In genomic region chr10:132565516-132566209, GRCh38 we compare ENCODE assay signal across 16 cellular contexts. TPM values are rescaled to one million over a fixed set of nuclear protein-coding genes. Genes with fewer than 3 reads are reported as not detected.
A peak's percentile ranks its signal among the peaks of the same experiment; 100 is the strongest.
DNase-seq lines count a peak whose midpoint lies in the region; ATAC-seq and TF ChIP-seq lines count a peak whose summit lies in the region.
"Had no signal": no experiment of that assay in that cellular context is flagged by ENCODE, and none has a peak within 500 bp of the region (broad histone marks: within the 10 kb centered on the region; RNA-seq: fewer than 3 reads in every experiment).

No MANE protein-coding gene starts in this region.

- TF ChIP-seq CTCF in IMR-90 (conservative IDR thresholded peaks at IDR 0.05; ENCODE audit: low read depth, low read length) (no peak), chondrocyte (IDR thresholded peaks at IDR 0.05) (no peak), neural progenitor cell (IDR thresholded peaks at IDR 0.05) (no peak)

- BruUV-seq in IMR-90 (replicated peaks; lab: Mats Ljungman, UMichigan), result no TSS peak

- dilution Hi-C loops in IMR-90 (cut with HindIII; ENCODE audit: low sequenced_read_pairs, unreplicated experiment), result no loop called here

- TF ChIP-seq POLR2A in IMR-90 (IDR thresholded peaks at IDR 0.05; ENCODE audit: low read depth, low read length), result no peak

- no peak overlapping the region for H3K27ac Mint-ChIP-seq in chondrocyte (ENCODE audit: unreplicated experiment)
- peak overlapping the region in 2 of 9 donors; percentile 0 to 62 for H3K27ac Mint-ChIP-seq in naive thymus-derived CD4-positive, alpha-beta T cell
- no peak overlapping the region for H3K27ac Mint-ChIP-seq in neural progenitor cell
- H3K27ac Mint-ChIP-seq: CD4-positive, alpha-beta T cell had no signal

- H3K36me3 ChIP-seq in IMR-90 (ENCODE audit: control insufficient read depth, insufficient read depth, low read length), result no peaks in the 10 kb centered on the region
- H3K36me3 ChIP-seq in naive thymus-derived CD4-positive, alpha-beta T cell (ENCODE audit: control insufficient read depth in 2 of 3, insufficient read depth in 3 of 3, low read length in 3 of 3), result no peaks in the 10 kb centered on the region
- H3K36me3 ChIP-seq in neural progenitor cell, result no peaks in the 10 kb centered on the region
- H3K36me3 ChIP-seq: HAP-1 had no signal

- H2BK5ac ChIP-seq in IMR-90 (ENCODE audit: low read depth, low read length, poor library complexity, severe bottlenecking), result peak overlapping the region; percentile 46

- H2BK20ac ChIP-seq in IMR-90 (ENCODE audit: low read depth, low read length), result no peak overlapping the region

- H3K36me3 Mint-ChIP-seq in chondrocyte (ENCODE audit: low read depth), result no peaks in the 10 kb centered on the region
- peaks cover 0 to 5% (median 0%) of the 10 kb centered on the region in 5 donors for H3K36me3 Mint-ChIP-seq in naive thymus-derived CD4-positive, alpha-beta T cell
- H3K36me3 Mint-ChIP-seq in neural progenitor cell, result peaks cover 6% of the 10 kb centered on the region

- no peaks in the 10 kb centered on the region for H3F3A ChIP-seq in neural progenitor cell (ENCODE audit: low read depth)

- H2AFZ ChIP-seq in IMR-90 (replicated peaks; ENCODE audit: low read length, poor library complexity) (peak overlapping the region; percentile 33), neural progenitor cell (replicated peaks) (no peak overlapping the region)

- no peak overlapping the region for H3K9ac ChIP-seq in IMR-90 (ENCODE audit: low read depth, low read length)
- H3K9ac ChIP-seq in neural progenitor cell, result no peak overlapping the region

- POLR2A ChIA-PET in IMR-90 (lab: Charles Lee; ENCODE audit: unreplicated experiment), result no interaction called here
- POLR2A ChIA-PET in naive thymus-derived CD4-positive, alpha-beta T cell (lab: Charles Lee), result no interaction called here

- H3K27me3 ChIP-seq in IMR-90 (ENCODE audit: control insufficient read depth, insufficient read depth, low read length) (no peaks in the 10 kb centered on the region), neural progenitor cell (no peaks in the 10 kb centered on the region)
- H3K27me3 ChIP-seq in naive thymus-derived CD4-positive, alpha-beta T cell (ENCODE audit: control insufficient read depth in 2 of 2, insufficient read depth in 2 of 2, low read length in 2 of 2), result no peaks in the 10 kb centered on the region

- H4K5ac ChIP-seq in IMR-90 (ENCODE audit: low read depth, low read length), result no peak overlapping the region

- no peak overlapping the region for H4K8ac ChIP-seq in IMR-90 (ENCODE audit: low read depth in 2 of 2, low read length in 2 of 2)

- peak; percentile 32 for DNase-seq in Daoy (ENCODE audit: low read depth)
- no peak for DNase-seq in IMR-90
- DNase-seq in chondrocyte (ENCODE audit: low spot score), result peak; percentile 43
- DNase-seq in naive thymus-derived CD4-positive, alpha-beta T cell, result no peak
- no peak for DNase-seq in activated T-cell treated with anti-CD3 and anti-CD28 coated beads for 4 hours
- DNase-seq in neural progenitor cell (ENCODE audit: low spot score), result no peak
- DNase-seq in inferior parietal cortex (ENCODE audit: extremely low spot score), result no peak
- DNase-seq: AML-193; CD4-positive, alpha-beta T cell; DMS79 treated with DMSO at 0.1 percent for 48 hours; GF-D8; NCI-H1105; NCI-H1694 treated with DMSO at 0.1 percent for 48 hours; NCI-H446; SHP77 treated with DMSO at 0.1 percent for 48 hours had no signal

- peaks cover 5% of the 10 kb centered on the region for H3K4me1 Mint-ChIP-seq in chondrocyte (ENCODE audit: low read depth)
- peaks cover 11 to 55% (median 38%) of the 10 kb centered on the region in 7 donors for H3K4me1 Mint-ChIP-seq in naive thymus-derived CD4-positive, alpha-beta T cell
- peaks cover 13% of the 10 kb centered on the region for H3K4me1 Mint-ChIP-seq in neural progenitor cell

- peaks cover 21 to 54% of the 10 kb centered on the region in 2 experiments for H3K79me1 ChIP-seq in IMR-90 (ENCODE audit: low read depth in 1 of 2, low read length in 2 of 2)

- H2AK5ac ChIP-seq in IMR-90 (ENCODE audit: low read depth, low read length), result no peak overlapping the region

- no peak overlapping the region for H3K4me3 Mint-ChIP-seq in chondrocyte (ENCODE audit: unreplicated experiment)
- H3K4me3 Mint-ChIP-seq in naive thymus-derived CD4-positive, alpha-beta T cell, result peak overlapping the region in 1 of 10 donors; percentile 2
- H3K4me3 Mint-ChIP-seq in neural progenitor cell, result no peak overlapping the region
- H3K4me3 Mint-ChIP-seq: CD4-positive, alpha-beta T cell had no signal

- peaks cover 11% of the 10 kb centered on the region; the same call in 1 of the 2 replicates for H3K9me1 ChIP-seq in IMR-90 (ENCODE audit: insufficient read depth, low read length)

- H3K27me3 Mint-ChIP-seq in chondrocyte (ENCODE audit: low read depth), result no peaks in the 10 kb centered on the region
- no peaks in the 10 kb centered on the region for H3K27me3 Mint-ChIP-seq in naive thymus-derived CD4-positive, alpha-beta T cell
- H3K27me3 Mint-ChIP-seq in neural progenitor cell (ENCODE audit: insufficient read depth, low read depth), result no peaks in the 10 kb centered on the region
- H3K27me3 Mint-ChIP-seq: CD4-positive, alpha-beta T cell had no signal

- H3K4me3 ChIP-seq in IMR-90 (ENCODE audit: insufficient read depth, low read depth, low read length), result no peak overlapping the region
- no peak overlapping the region for H3K4me3 ChIP-seq in naive thymus-derived CD4-positive, alpha-beta T cell (ENCODE audit: low read length)
- no peak overlapping the region for H3K4me3 ChIP-seq in neural progenitor cell
- H3K4me3 ChIP-seq: HAP-1 had no signal

- no peak overlapping the region for H3K23ac ChIP-seq in IMR-90 (ENCODE audit: low read depth, low read length)

- ATAC-seq in IMR-90 (ENCODE audit: low read depth), result no peak
- ATAC-seq in naive thymus-derived CD4-positive, alpha-beta T cell, result peak; percentile 21

- no peak overlapping the region for H3K18ac ChIP-seq in IMR-90 (ENCODE audit: low read depth, low read length)

- no peaks in the 10 kb centered on the region for H3K79me2 ChIP-seq in neural progenitor cell (ENCODE audit: low read depth)

- TF ChIP-seq RAD21 in IMR-90 (IDR thresholded peaks at IDR 0.05; ENCODE audit: low read length), result no peak

- no peak overlapping the region for H3K4ac ChIP-seq in IMR-90 (ENCODE audit: low read depth, low read length)

- no peak overlapping the region for H3K56ac ChIP-seq in IMR-90 (ENCODE audit: extremely low read depth, insufficient read depth, low read length)

- H3K4me2 ChIP-seq in IMR-90 (ENCODE audit: low read depth, low read length), result no peak overlapping the region
- H3K4me2 ChIP-seq in neural progenitor cell, result no peak overlapping the region

- H3K27ac ChIP-seq in IMR-90 (ENCODE audit: insufficient read depth, low read length), result no peak overlapping the region
- H3K27ac ChIP-seq in naive thymus-derived CD4-positive, alpha-beta T cell (ENCODE audit: low read depth, low read length), result no peak overlapping the region
- H3K27ac ChIP-seq in neural progenitor cell, result no peak overlapping the region

- H3K9me3 ChIP-seq in IMR-90 (ENCODE audit: control insufficient read depth, insufficient read depth, low read length) (no peaks in the 10 kb centered on the region), neural progenitor cell (ENCODE audit: low read depth) (no peaks in the 10 kb centered on the region)
- no peaks in the 10 kb centered on the region for H3K9me3 ChIP-seq in naive thymus-derived CD4-positive, alpha-beta T cell (ENCODE audit: control insufficient read depth in 2 of 3, low read length in 3 of 3)
- H3K9me3 ChIP-seq: HAP-1 had no signal

- H2BK120ac ChIP-seq in IMR-90 (ENCODE audit: low read depth, low read length), result no peak overlapping the region

- CTCF ChIA-PET in IMR-90 (lab: Yijun Ruan, JAX), result no interaction called here
- CTCF ChIA-PET in naive thymus-derived CD4-positive, alpha-beta T cell (lab: Charles Lee), result no interaction called here

- H2AK9ac ChIP-seq in IMR-90 (replicated peaks; ENCODE audit: low read depth, low read length, poor library complexity), result no peak overlapping the region

- H2BK15ac ChIP-seq in IMR-90 (ENCODE audit: low read depth, low read length), result no peak overlapping the region

- H4K20me1 ChIP-seq in IMR-90 (ENCODE audit: insufficient read depth, low read length) (peaks cover 67% of the 10 kb centered on the region), neural progenitor cell (ENCODE audit: low read depth) (peaks cover 24% of the 10 kb centered on the region)

- 0 out of 2 replicates have a peak overlapping the region, but pooled peaks have one; percentile 18 for H3K14ac ChIP-seq in IMR-90 (replicated peaks; ENCODE audit: low read depth, low read length)

- H3K9me3 Mint-ChIP-seq in chondrocyte (ENCODE audit: low read depth) (no peaks in the 10 kb centered on the region), neural progenitor cell (peaks cover 10% of the 10 kb centered on the region)
- H3K9me3 Mint-ChIP-seq in naive thymus-derived CD4-positive, alpha-beta T cell, result no peaks in the 10 kb centered on the region
- H3K9me3 Mint-ChIP-seq: CD4-positive, alpha-beta T cell had no signal

- in situ Hi-C loops in IMR-90 (cut with MboI; ENCODE audit: low sequenced_read_pairs), result no loop called here

- WGBS in IMR-90 (ENCODE audit: extremely low coverage in 2 of 2, insufficient read length in 1 of 2), 2 experiments, result 95% methylated on average over 7 of the region's 12 CpGs; no CpG with 5 or more reads in 1 of the 2 experiments

- H3K4me1 ChIP-seq in IMR-90 (ENCODE audit: control insufficient read depth, insufficient read depth, low read length) (no peaks in the 10 kb centered on the region; the same call in 1 of the 2 replicates), neural progenitor cell (no peaks in the 10 kb centered on the region)
- H3K4me1 ChIP-seq in naive thymus-derived CD4-positive, alpha-beta T cell (ENCODE audit: control insufficient read depth in 2 of 2, insufficient read depth in 2 of 2, low read length in 2 of 2), result peaks cover 0 to 2% of the 10 kb centered on the region in 2 donors
- H3K4me1 ChIP-seq: HAP-1 had no signal

- no peak overlapping the region for H4K91ac ChIP-seq in IMR-90 (ENCODE audit: insufficient read depth, low read depth, low read length)

- intact Hi-C loops in IMR-90 (cut with micrococcal nuclease), result no loop called here
- intact Hi-C loops in naive thymus-derived CD4-positive, alpha-beta T cell (cut with micrococcal nuclease), result loop anchor here in 1 of 2 donors (10.0 kb wide), 1 partner anchor 889 kb away; the partner anchor contains the start of gene SCART1

RNA-seq across cellular contexts. Expression of gene INPP5A, which starts 28.1 kb away (rescaled TPM):
- total RNA-seq in Daoy (2014; rRNA removed; shearing (Covaris generic)), result 26.8 and 32.1 TPM in 2 replicates
- total RNA-seq in IMR-90 (2012; rRNA removed) (31.7 and 36.7 TPM in 2 replicates), chondrocyte (29.5 to 40.6 TPM (median 40.1 TPM) in 3 replicates), neural progenitor cell (ENCODE audit: low replicate concordance) (14.2 and 21.3 TPM in 2 replicates)
- polyA plus RNA-seq in IMR-90 (2012; rRNA removed), result 20.6 and 21.4 TPM in 2 replicates
- 15.9 and 20.4 TPM in 2 replicates for polyA plus RNA-seq in IMR-90 (2012; cell fraction: cytosol; rRNA removed)
- polyA plus RNA-seq in IMR-90 (2012; cell fraction: nucleus; rRNA removed; ENCODE audit: low replicate concordance), result 12.2 and 16.8 TPM in 2 replicates
- 10 to 100 TPM; 15.5 to 30.7 (median 28.7) TPM for total RNA-seq in naive thymus-derived CD4-positive, alpha-beta T cell
- 1 to 10 TPM in 1 of 2 donors, under 1 TPM in 1; 0.97 to 2.0 TPM for polyA plus RNA-seq in naive thymus-derived CD4-positive, alpha-beta T cell

Comparison
In these comparisons a context has a peak if more than half of its experiments do, and no peak if none do; other contexts are left out.
1. DNase-seq: peak in Daoy (single experiment) and chondrocyte (single experiment); none in IMR-90 (single experiment), naive thymus-derived CD4-positive, alpha-beta T cell (0 of 9), activated T-cell treated with anti-CD3 and anti-CD28 coated beads for 4 hours (single experiment), neural progenitor cell (single experiment) and inferior parietal cortex (single experiment).